ENCODE assay signal across 1 cellular context in the genomic region with DNA sequence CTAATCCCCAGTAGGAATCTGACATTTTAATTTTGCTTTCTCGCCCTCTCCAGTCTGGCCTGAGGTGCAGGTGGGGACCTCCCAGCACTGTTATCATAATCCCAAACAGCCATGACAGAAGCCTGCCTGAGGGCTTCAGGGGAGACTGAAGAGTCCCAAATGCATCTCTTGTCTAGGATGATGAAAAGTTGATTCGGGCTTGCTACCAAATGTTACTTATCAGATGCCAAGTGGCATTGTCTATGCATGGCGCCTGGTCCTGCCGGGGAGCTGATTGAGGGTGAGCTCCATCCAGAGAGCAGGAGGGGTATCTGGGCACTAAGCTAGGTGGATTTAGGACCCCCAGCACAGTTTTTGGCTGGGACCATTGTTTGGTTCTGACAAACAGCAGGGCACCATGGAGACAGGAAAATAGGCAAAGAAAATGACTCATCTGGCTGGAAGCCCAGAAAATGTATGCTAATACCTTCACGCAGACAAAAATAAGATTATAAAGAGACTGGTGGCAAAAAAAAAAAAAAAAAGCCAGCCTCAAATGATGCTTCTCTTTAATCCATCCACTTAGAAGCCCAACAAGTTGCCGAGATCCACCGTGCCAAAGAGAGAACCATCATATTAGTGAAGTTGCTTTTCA.
TF ChIP-seq lines count a peak whose summit lies in the region.

No MANE protein-coding gene starts in this region.

TF ChIP-seq in GM23338, 12 proteins besides CTCF, POLR2A, EP300 and RAD21 (continued from another document):
- TF ChIP-seq ZNF462 (CRISPR knock-in tag; IDR thresholded peaks at IDR 0.05) (no peak), ZNF114 (CRISPR knock-in tag; IDR thresholded peaks at IDR 0.05) (no peak), REST (IDR thresholded peaks at IDR 0.05; ENCODE audit: unreplicated experiment) (no peak)
TF ChIP-seq in GM23338: peak in this region for 0.
